Comparison of ENCODE assay signal across 3 cellular contexts in the genomic region with DNA sequence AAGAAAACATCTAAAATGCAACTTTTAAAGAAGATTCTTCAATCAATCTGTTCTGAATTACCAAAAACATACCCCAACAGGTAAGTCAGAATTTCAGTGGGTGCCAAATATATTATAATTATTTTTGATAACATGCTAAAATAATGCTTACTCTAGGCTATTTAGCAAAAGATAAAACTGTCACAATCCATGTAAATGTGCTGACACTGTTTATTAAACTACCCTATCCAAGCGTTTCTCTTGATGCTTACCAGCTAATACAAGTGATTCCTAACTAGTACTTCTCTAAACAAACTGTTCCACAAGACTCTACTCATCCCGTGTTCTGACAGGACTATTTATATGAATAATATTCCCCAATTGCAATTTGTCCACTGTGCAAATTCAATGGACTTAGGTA.
TF ChIP-seq lines count a peak whose summit lies in the region.

No MANE protein-coding gene starts in this region.

TF ChIP-seq in HepG2, 621 proteins besides CTCF, POLR2A, EP300 and RAD21:
- no peak for TF ChIP-seq ZNF510 (CRISPR knock-in tag; IDR thresholded peaks at IDR 0.05; ENCODE audit: low read depth)
- no peak for TF ChIP-seq ZNF383 (CRISPR knock-in tag; IDR thresholded peaks at IDR 0.05; ENCODE audit: borderline replicate concordance)
- peak; percentile 53 to 81; a peak in 3 of 4 replicates for TF ChIP-seq MAFK (conservative IDR thresholded peaks at IDR 0.05 in 1 of 2, IDR thresholded peaks at IDR 0.05 in 1 of 2; ENCODE audit: low read length in 2 of 2)
- peak; percentile 63; the same call in 1 of the 2 replicates for TF ChIP-seq MAFF (IDR thresholded peaks at IDR 0.05; ENCODE audit: low read depth, low read length)
- no peak for TF ChIP-seq SP5 (CRISPR knock-in tag; IDR thresholded peaks at IDR 0.05; ENCODE audit: borderline replicate concordance, low read depth)
- TF ChIP-seq RBAK (CRISPR knock-in tag; IDR thresholded peaks at IDR 0.05), result no peak
TF ChIP-seq in HepG2: peak in this region for 2.

TF ChIP-seq in A549, 52 proteins besides CTCF, POLR2A, EP300 and RAD21:
- TF ChIP-seq KDM1A (IDR thresholded peaks at IDR 0.05; ENCODE audit: low read depth) (no peak), RARB (CRISPR knock-in tag; IDR thresholded peaks at IDR 0.05) (no peak), CBX2 (IDR thresholded peaks at IDR 0.05; ENCODE audit: borderline replicate concordance, low read depth) (no peak), MAFK (IDR thresholded peaks at IDR 0.05; ENCODE audit: partially characterized antibody) (peak; percentile 81)
TF ChIP-seq in A549: peak in this region for 1.

TF ChIP-seq in IMR-90, 13 proteins besides CTCF, POLR2A, EP300 and RAD21:
- TF ChIP-seq MAFK (IDR thresholded peaks at IDR 0.05; ENCODE audit: low read depth, low read length), result peak; percentile 70
- TF ChIP-seq MXI1 (IDR thresholded peaks at IDR 0.05; ENCODE audit: borderline replicate concordance, low read depth, low read length), result no peak
